ENCODE assay signal across 7 cellular contexts in the genomic region with DNA sequence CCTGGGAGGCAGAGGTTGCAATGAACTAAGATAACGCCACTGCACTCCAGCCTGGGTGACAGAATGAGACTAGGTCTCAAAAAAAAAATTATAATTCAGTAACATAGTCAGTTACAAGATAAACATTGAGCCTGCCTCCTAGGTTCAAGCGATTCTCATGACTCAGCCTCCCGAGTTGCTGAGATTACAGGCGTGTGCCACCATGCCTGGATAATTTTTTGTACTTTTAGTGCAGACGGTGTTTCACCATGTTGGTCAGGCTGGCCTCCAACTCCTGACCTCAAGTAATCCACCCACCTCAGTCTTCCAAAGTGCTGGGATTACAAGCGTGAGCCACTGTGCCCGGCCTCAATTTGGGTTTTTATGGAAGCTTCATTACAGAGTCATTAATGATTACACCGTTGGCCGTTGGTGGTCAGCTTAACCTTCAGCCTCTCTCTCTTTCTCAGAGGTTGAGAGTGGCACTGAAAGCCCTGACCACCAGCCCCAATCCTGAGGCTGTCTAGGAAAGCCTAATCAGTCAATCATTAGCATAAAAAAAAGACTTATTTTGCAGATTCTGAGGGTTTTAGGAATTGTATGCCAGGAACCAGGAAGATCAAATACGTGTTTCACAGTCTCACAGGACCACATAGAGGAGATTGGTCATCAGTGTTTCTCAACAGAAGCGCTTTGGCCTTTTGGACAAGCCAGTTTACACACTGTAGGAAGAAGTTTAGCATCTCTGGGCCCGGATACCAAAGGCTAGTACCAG. TPM values are rescaled to one million over a fixed set of nuclear protein-coding genes. Genes with fewer than 3 reads are reported as not detected.
A peak's percentile ranks its signal among the peaks of the same experiment; 100 is the strongest.
DNase-seq lines count a peak whose midpoint lies in the region; ATAC-seq and TF ChIP-seq lines count a peak whose summit lies in the region.

No MANE protein-coding gene starts in this region.

- peaks cover 7% of the 10 kb centered on the region for H3K36me3 Mint-ChIP-seq in central memory CD8-positive, alpha-beta T cell (ENCODE audit: insufficient read depth)
- H3K36me3 Mint-ChIP-seq in neural crest cell (ENCODE audit: low read depth): no peaks in the 10 kb centered on the region

- H3K27me3 Mint-ChIP-seq in central memory CD8-positive, alpha-beta T cell: no peaks in the 10 kb centered on the region
- H3K27me3 Mint-ChIP-seq in neural crest cell (ENCODE audit: low read depth): no peaks in the 10 kb centered on the region

- H3K27ac Mint-ChIP-seq in central memory CD8-positive, alpha-beta T cell (ENCODE audit: low read depth): no peak overlapping the region
- no peak overlapping the region for H3K27ac Mint-ChIP-seq in neural crest cell (ENCODE audit: unreplicated experiment)

- no peak for ATAC-seq in central memory CD8-positive, alpha-beta T cell (replicated peaks; ENCODE audit: extremely low read depth, poor library complexity, severe bottlenecking)
- ATAC-seq in HG03571 (IDR thresholded peaks at IDR 0.05; ENCODE audit: unreplicated experiment): no peak

- H3K4me3 Mint-ChIP-seq in central memory CD8-positive, alpha-beta T cell: peak overlapping the region; percentile 84
- peak overlapping the region; percentile 94 for H3K4me3 Mint-ChIP-seq in neural crest cell

- TF ChIP-seq CTCF in neural crest cell (conservative IDR thresholded peaks at IDR 0.05): no peak

- H3K4me1 Mint-ChIP-seq in central memory CD8-positive, alpha-beta T cell: peaks cover 4% of the 10 kb centered on the region
- H3K4me1 Mint-ChIP-seq in neural crest cell: peaks cover 4% of the 10 kb centered on the region

- DNase-seq in EL (peak; percentile 10), MV-4-11 (lab: John Stamatoyannopoulos, UW) (peak; percentile 42), neural crest cell (ENCODE audit: low read depth, low spot score) (no peak), cortex of kidney (lab: John Stamatoyannopoulos, UW) (no peak), NCI-H446 treated with DMSO at 0.1 percent for 48 hours (lab: John Stamatoyannopoulos, UW) (no peak)
- no peak for DNase-seq in central memory CD8-positive, alpha-beta T cell (ENCODE audit: low spot score in 2 of 2)

- H3K9me3 Mint-ChIP-seq in central memory CD8-positive, alpha-beta T cell: no peaks in the 10 kb centered on the region
- no peaks in the 10 kb centered on the region for H3K9me3 Mint-ChIP-seq in neural crest cell

RNA-seq across cellular contexts. Expression of a gene that starts 1.3 kb away (rescaled TPM):
- 21.2 and 22.8 TPM in 2 replicates for total RNA-seq in neural crest cell

Comparison
In these comparisons a context has a peak if more than half of its experiments do, and no peak if none do; other contexts are left out.
1. DNase-seq: peak in EL (single experiment) and MV-4-11 (single experiment); none in central memory CD8-positive, alpha-beta T cell (0 of 2), neural crest cell (single experiment), cortex of kidney (single experiment) and NCI-H446 treated with DMSO at 0.1 percent for 48 hours (single experiment).